Comparison of ENCODE assay signal across 1 cellular context in genomic region chr13:42539670-42540069, GRCh38.
TF ChIP-seq lines count a peak whose summit lies in the region.

No MANE protein-coding gene starts in this region.

TF ChIP-seq in SK-N-SH, 30 proteins besides CTCF, POLR2A, EP300 and RAD21 (continued from another document):
- TF ChIP-seq, protein P1, sequence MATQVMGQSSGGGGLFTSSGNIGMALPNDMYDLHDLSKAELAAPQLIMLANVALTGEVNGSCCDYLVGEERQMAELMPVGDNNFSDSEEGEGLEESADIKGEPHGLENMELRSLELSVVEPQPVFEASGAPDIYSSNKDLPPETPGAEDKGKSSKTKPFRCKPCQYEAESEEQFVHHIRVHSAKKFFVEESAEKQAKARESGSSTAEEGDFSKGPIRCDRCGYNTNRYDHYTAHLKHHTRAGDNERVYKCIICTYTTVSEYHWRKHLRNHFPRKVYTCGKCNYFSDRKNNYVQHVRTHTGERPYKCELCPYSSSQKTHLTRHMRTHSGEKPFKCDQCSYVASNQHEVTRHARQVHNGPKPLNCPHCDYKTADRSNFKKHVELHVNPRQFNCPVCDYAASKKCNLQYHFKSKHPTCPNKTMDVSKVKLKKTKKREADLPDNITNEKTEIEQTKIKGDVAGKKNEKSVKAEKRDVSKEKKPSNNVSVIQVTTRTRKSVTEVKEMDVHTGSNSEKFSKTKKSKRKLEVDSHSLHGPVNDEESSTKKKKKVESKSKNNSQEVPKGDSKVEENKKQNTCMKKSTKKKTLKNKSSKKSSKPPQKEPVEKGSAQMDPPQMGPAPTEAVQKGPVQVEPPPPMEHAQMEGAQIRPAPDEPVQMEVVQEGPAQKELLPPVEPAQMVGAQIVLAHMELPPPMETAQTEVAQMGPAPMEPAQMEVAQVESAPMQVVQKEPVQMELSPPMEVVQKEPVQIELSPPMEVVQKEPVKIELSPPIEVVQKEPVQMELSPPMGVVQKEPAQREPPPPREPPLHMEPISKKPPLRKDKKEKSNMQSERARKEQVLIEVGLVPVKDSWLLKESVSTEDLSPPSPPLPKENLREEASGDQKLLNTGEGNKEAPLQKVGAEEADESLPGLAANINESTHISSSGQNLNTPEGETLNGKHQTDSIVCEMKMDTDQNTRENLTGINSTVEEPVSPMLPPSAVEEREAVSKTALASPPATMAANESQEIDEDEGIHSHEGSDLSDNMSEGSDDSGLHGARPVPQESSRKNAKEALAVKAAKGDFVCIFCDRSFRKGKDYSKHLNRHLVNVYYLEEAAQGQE (IDR thresholded peaks at IDR 0.05; ENCODE audit: low read depth, low read length): no peak
